Comparison of ENCODE assay signal across 28 cellular contexts in genomic region chr4:134057356-134057755, GRCh38.
"Had no signal": no experiment of that assay in that cellular context is flagged by ENCODE, and none has a peak within 500 bp of the region (broad histone marks: within the 10 kb centered on the region; RNA-seq: fewer than 3 reads in every experiment).

No MANE protein-coding gene starts in this region.

- H3K36me3 Mint-ChIP-seq: T-cell had no signal

- H3K4me1 Mint-ChIP-seq: activated CD4-positive, alpha-beta memory T cell treated with anti-CD3 and anti-CD28 coated beads, Interleukin-2, amount 10 ng/mL, durations not matched to agents 7 days and 5 days; T-cell; T-helper 17 cell had no signal

- H3K27me3 ChIP-seq: adrenal gland, body of pancreas had no signal

- H3K9me3 Mint-ChIP-seq: activated CD4-positive, alpha-beta memory T cell treated with anti-CD3 and anti-CD28 coated beads, Interleukin-2, amount 10 ng/mL, durations not matched to agents 7 days and 5 days had no signal

- DNase-seq: activated CD4-positive, alpha-beta memory T cell treated with anti-CD3 and anti-CD28 coated beads, Interleukin-2, amount 10 ng/mL, durations not matched to agents 7 days and 5 days; activated CD4-positive, alpha-beta T cell treated with anti-CD3 and anti-CD28 coated beads for 1 hour; activated CD4-positive, alpha-beta T cell treated with anti-CD3 and anti-CD28 coated beads for 48 hours; activated CD4-positive, CD25-positive, alpha-beta regulatory T cell; activated gamma-delta T cell treated with Interleukin-2 at 50 U/mL for 16 hours; activated naive CD4-positive, alpha-beta T cell treated with anti-CD3 and anti-CD28 coated beads for 36 hours; activated T-cell treated with anti-CD3 and anti-CD28 coated beads, Interleukin-2, amount 50 U/mL, for 1 hour; adrenal gland; body of pancreas; central memory CD4-positive, alpha-beta T cell; NCI-H1105; NCI-H1417 treated with DMSO at 0.1 percent for 48 hours; NCI-H187 treated with DMSO at 0.1 percent for 48 hours; NCI-H2081; NCI-H345; NCI-H524 treated with DMSO at 0.1 percent for 48 hours; NK-92 treated with Interleukin-12 subunit alpha and Interleukin-12 subunit beta, amount 100 ng/mL, for 24 hours; OCI-M1; SHP77 treated with DMSO at 0.1 percent for 48 hours; T-cell; T-helper 17 cell; T1000; WERI-Rb-1 had no signal

- H3K27ac Mint-ChIP-seq: activated CD4-positive, alpha-beta memory T cell treated with anti-CD3 and anti-CD28 coated beads, Interleukin-2, amount 10 ng/mL, durations not matched to agents 7 days and 5 days; activated naive CD4-positive, alpha-beta T cell treated with anti-CD3 and anti-CD28 coated beads for 36 hours; activated naive CD4-positive, alpha-beta T cell treated with anti-CD3 and anti-CD28 coated beads, Interleukin-2, amount 50 U/mL, for 72 hours; activated T-helper 2 cell treated with anti-CD3 and anti-CD28 coated beads, Interferon-gamma antibody, Interleukin-2, Interleukin-4, amounts not matched to agents 10 μg/mL and 5 μg/mL and 100 μg/mL, durations not matched to agents 14 hours and 24 hours and 36 hours; T-cell; T-helper 17 cell had no signal

- H3K27me3 Mint-ChIP-seq: activated CD4-positive, alpha-beta memory T cell treated with anti-CD3 and anti-CD28 coated beads, Interleukin-2, amount 10 ng/mL, durations not matched to agents 7 days and 5 days; T-cell; T-helper 17 cell had no signal

- H3K4me3 Mint-ChIP-seq: activated CD4-positive, alpha-beta memory T cell treated with anti-CD3 and anti-CD28 coated beads, Interleukin-2, amount 10 ng/mL, durations not matched to agents 7 days and 5 days; activated naive CD4-positive, alpha-beta T cell treated with anti-CD3 and anti-CD28 coated beads for 36 hours; T-cell; T-helper 17 cell had no signal

- H3K27ac ChIP-seq: adrenal gland, body of pancreas, WERI-Rb-1 had no signal

- H3K4me3 ChIP-seq: adrenal gland, body of pancreas, K562 had no signal

- FAIRE-seq: astrocyte, K562 had no signal

- H3K36me3 ChIP-seq: adrenal gland, WERI-Rb-1 had no signal

- ATAC-seq: activated naive CD4-positive, alpha-beta T cell treated with anti-CD3 and anti-CD28 coated beads, Interleukin-2, amount 50 U/mL, for 72 hours; body of pancreas; K562; SK-N-SH treated with all-trans-retinoic acid at 6 μM for 48 hours; T-cell; T-helper 17 cell had no signal

- H3K9me3 ChIP-seq: adrenal gland, body of pancreas had no signal

- H3K4me1 ChIP-seq: adrenal gland, body of pancreas had no signal
